ENCODE assay signal across 7 cellular contexts in the genomic region with DNA sequence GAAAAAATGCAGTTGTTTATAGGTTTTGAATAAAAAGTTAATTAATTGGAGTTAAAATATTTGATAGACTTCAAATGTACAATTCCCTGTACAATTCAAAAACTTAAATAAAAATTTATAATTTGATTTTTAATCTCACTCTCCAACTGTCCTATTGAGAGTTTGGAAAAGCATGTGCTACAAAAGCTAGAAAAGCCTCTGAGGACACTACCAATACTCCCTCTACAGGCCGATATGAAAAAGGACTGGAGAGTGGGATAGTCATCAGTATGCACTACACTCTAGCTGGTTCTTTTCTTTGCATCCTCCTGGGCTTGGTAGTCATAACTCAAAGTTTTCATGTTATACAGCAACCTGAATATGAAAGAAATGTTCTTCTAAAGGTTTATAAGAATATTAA.
DNase-seq lines count a peak whose midpoint lies in the region; ATAC-seq, FAIRE-seq and TF ChIP-seq lines count a peak whose summit lies in the region.
"Not testable (repeated sequence)": the region's sequence is repeated elsewhere in the genome, so short reads cannot be mapped to it uniquely, and the experiment has no call there.

No MANE protein-coding gene starts in this region.

- CTCF ChIA-PET in GM12878 (lab: Yijun Ruan, JAX): not testable (repeated sequence)

- H3K27ac ChIP-seq in RWPE2 (ENCODE audit: poor library complexity, severe bottlenecking); GM12878 (ENCODE audit: control insufficient read depth, insufficient read depth); left lung; neural progenitor cell: not testable (repeated sequence)

- not testable (repeated sequence) for H3K36me3 Mint-ChIP-seq in neural progenitor cell

- not testable (repeated sequence) for H3K4me2 ChIP-seq in GM12878 (ENCODE audit: control insufficient read depth, insufficient read depth); neural progenitor cell

- 0% methylated on average over 1 of the region's 1 CpG for WGBS in GM12878 (ENCODE audit: insufficient coverage, insufficient replicate concordance, low lambda C conversion rate, missing lambda C conversion rate)

- SMC1A ChIA-PET in GM12878 (lab: Charles Lee; ENCODE audit: uncharacterized antibody, unreplicated experiment): not testable (repeated sequence)

- RAD21 ChIA-PET in GM12878 (lab: Charles Lee; ENCODE audit: unreplicated experiment): not testable (repeated sequence)

- intact Hi-C loops in GM12878 (cut with micrococcal nuclease; ENCODE audit: unreplicated experiment); left lung (cut with DNase I): not testable (repeated sequence)

- not testable (repeated sequence) for H3K27me3 ChIP-seq in RWPE2 (ENCODE audit: insufficient read depth, poor library complexity, severe bottlenecking); GM12878 (replicated peaks in 1 of 2; ENCODE audit: control insufficient read depth in 2 of 2, insufficient read depth in 2 of 2, low read length in 1 of 2); left lung; neural progenitor cell

- in situ Hi-C loops in GM12878 (cut with MboI): not testable (repeated sequence)

- not testable (repeated sequence) for H3K27ac Mint-ChIP-seq in neural progenitor cell

- DNase-seq in D721Med (ENCODE audit: insufficient read length, low spot score); H54 (ENCODE audit: insufficient read length, low spot score); RWPE2 (ENCODE audit: low spot score); GM12878 (ENCODE audit: low read depth, low spot score); frontal cortex (ENCODE audit: low spot score in 2 of 2); left lung; neural progenitor cell (ENCODE audit: low spot score): not testable (repeated sequence)

- POLR2A ChIA-PET in GM12878 (lab: Charles Lee): not testable (repeated sequence)

- H3K4me3 ChIP-seq in RWPE2 (ENCODE audit: severe bottlenecking); GM12878; left lung; neural progenitor cell: not testable (repeated sequence)

- H3K9me3 ChIP-seq in RWPE2 (ENCODE audit: severe bottlenecking); GM12878 (replicated peaks; ENCODE audit: control insufficient read depth, insufficient read depth, low read length); left lung; neural progenitor cell (ENCODE audit: low read depth): not testable (repeated sequence)

- FAIRE-seq in D721Med (lab: Jason Lieb, UNC) (peak; percentile 29), H54 (lab: Jason Lieb, UNC) (peak; percentile 89), frontal cortex (lab: Jason Lieb, UNC) (peak; percentile 96)
- FAIRE-seq in GM12878 (lab: Jason Lieb, UNC): not testable (repeated sequence)

- H3K36me3 ChIP-seq in RWPE2 (ENCODE audit: low read depth); GM12878 (ENCODE audit: control insufficient read depth in 2 of 2, insufficient read depth in 2 of 2, low read length in 1 of 2); left lung; neural progenitor cell: not testable (repeated sequence)

- H3K4me1 Mint-ChIP-seq in neural progenitor cell: not testable (repeated sequence)

- not testable (repeated sequence) for TF ChIP-seq CTCF in D721Med (IDR thresholded peaks at IDR 0.05; ENCODE audit: insufficient read depth, missing control alignments); RWPE2 (IDR thresholded peaks at IDR 0.05; ENCODE audit: poor library complexity, severe bottlenecking); GM12878 (IDR thresholded peaks at IDR 0.05 in 2 of 3, conservative IDR thresholded peaks at IDR 0.05 in 1 of 3; ENCODE audit: control insufficient read depth in 2 of 3, extremely low read depth in 1 of 3, insufficient read depth in 1 of 3, low read depth in 3 of 3, low read length in 3 of 3); left lung (IDR thresholded peaks at IDR 0.05)
- TF ChIP-seq CTCF in neural progenitor cell (IDR thresholded peaks at IDR 0.05): peak; percentile 25

- not testable (repeated sequence) for H3F3A ChIP-seq in neural progenitor cell (ENCODE audit: low read depth)

- not testable (repeated sequence) for H3K27me3 Mint-ChIP-seq in neural progenitor cell (ENCODE audit: insufficient read depth, low read depth)

- H3K79me2 ChIP-seq in GM12878 (ENCODE audit: control insufficient read depth, insufficient read depth, low read length); neural progenitor cell (ENCODE audit: low read depth): not testable (repeated sequence)

- not testable (repeated sequence) for H3K4me3 Mint-ChIP-seq in neural progenitor cell

- TF ChIP-seq RAD21 in GM12878 (IDR thresholded peaks at IDR 0.05; ENCODE audit: insufficient read depth, low read depth, low read length): not testable (repeated sequence)

- not testable (repeated sequence) for H3K9ac ChIP-seq in GM12878 (ENCODE audit: control insufficient read depth, insufficient read depth, low read length); neural progenitor cell

- not testable (repeated sequence) for H2AFZ ChIP-seq in GM12878 (ENCODE audit: control insufficient read depth, low read depth, low read length); neural progenitor cell (replicated peaks)

- not testable (repeated sequence) for H3K4me1 ChIP-seq in RWPE2 (ENCODE audit: insufficient read depth, poor library complexity, severe bottlenecking); GM12878 (ENCODE audit: control insufficient read depth, insufficient read depth, low read length); left lung; neural progenitor cell

- not testable (repeated sequence) for BruUV-seq in GM12878 (replicated peaks; lab: Mats Ljungman, UMichigan)

- ATAC-seq in RWPE2 (ENCODE audit: low read depth): 0 out of 3 replicates have a peak, but pooled peaks have one; percentile 40
- peak; percentile 23; the same call in 1 of the 3 replicates for ATAC-seq in GM12878
- ATAC-seq in left lung: peak; percentile 53

- not testable (repeated sequence) for H4K20me1 ChIP-seq in GM12878 (ENCODE audit: control insufficient read depth, insufficient read depth); neural progenitor cell (ENCODE audit: low read depth)

- not testable (repeated sequence) for TF ChIP-seq EP300 in GM12878 (IDR thresholded peaks at IDR 0.05; ENCODE audit: borderline replicate concordance in 1 of 2, control insufficient read depth in 1 of 2, low read depth in 2 of 2, low read length in 2 of 2)

- not testable (repeated sequence) for TF ChIP-seq POLR2A in H54 (IDR thresholded peaks at IDR 0.05; ENCODE audit: low read depth, low read length); GM12878 (IDR thresholded peaks at IDR 0.05; ENCODE audit: low read depth, low read length)

- H3K9me3 Mint-ChIP-seq in neural progenitor cell: not testable (repeated sequence)
